Comparison of ENCODE assay signal across 30 cellular contexts in genomic region chr16:87984868-87985267, GRCh38. TPM values are rescaled to one million over a fixed set of nuclear protein-coding genes. Genes with fewer than 3 reads are reported as not detected.
DNase-seq lines count a peak whose midpoint lies in the region; ATAC-seq and TF ChIP-seq lines count a peak whose summit lies in the region.
"Had no signal": no experiment of that assay in that cellular context is flagged by ENCODE, and none has a peak within 500 bp of the region (broad histone marks: within the 10 kb centered on the region; RNA-seq: fewer than 3 reads in every experiment).

No MANE protein-coding gene starts in this region.

- H3K27me3 ChIP-seq in IMR-90 (ENCODE audit: control insufficient read depth, insufficient read depth, low read length), result no peaks in the 10 kb centered on the region
- no peaks in the 10 kb centered on the region for H3K27me3 ChIP-seq in smooth muscle cell (ENCODE audit: low read depth)
- H3K27me3 ChIP-seq: ascending aorta, esophagus squamous epithelium, heart right ventricle, thyroid gland had no signal

- H3K56ac ChIP-seq in IMR-90 (ENCODE audit: extremely low read depth, insufficient read depth, low read length), result no peak overlapping the region

- no peak overlapping the region for H4K5ac ChIP-seq in IMR-90 (ENCODE audit: low read depth, low read length)

- dilution Hi-C loops in IMR-90 (cut with HindIII; ENCODE audit: low sequenced_read_pairs, unreplicated experiment), result no loop called here

- peaks cover 7% of the 10 kb centered on the region for H3K9me1 ChIP-seq in IMR-90 (ENCODE audit: insufficient read depth, low read length)

- H3K4me3 Mint-ChIP-seq in chondrocyte (ENCODE audit: unreplicated experiment), result no peak overlapping the region
- H3K4me3 Mint-ChIP-seq: activated CD8-positive, alpha-beta memory T cell treated with anti-CD3 and anti-CD28 coated beads, Interleukin-2, amount 10 ng/mL, durations not matched to agents 7 days and 5 days; natural killer cell treated with Interleukin-12 subunit alpha and Interleukin-12 subunit beta and Interleukin-15 and Interleukin-18, amount 100 ng/mL, for 72 hours had no signal

- H3K18ac ChIP-seq in IMR-90 (ENCODE audit: low read depth, low read length), result no peak overlapping the region

- H2BK5ac ChIP-seq in IMR-90 (ENCODE audit: low read depth, low read length, poor library complexity, severe bottlenecking), result no peak overlapping the region

- 91% methylated on average over 11 of the region's 22 CpGs; no CpG with 5 or more reads in 1 of the 2 experiments for whole genome bisulfite sequencing in IMR-90 (ENCODE audit: extremely low coverage in 2 of 2, insufficient read length in 1 of 2), 2 experiments
- WGBS in smooth muscle cell (ENCODE audit: low lambda C conversion rate), result 97% methylated on average over 21 of the region's 22 CpGs

- H2BK20ac ChIP-seq in IMR-90 (ENCODE audit: low read depth, low read length), result no peak overlapping the region

- no peak for TF ChIP-seq RAD21 in IMR-90 (IDR thresholded peaks at IDR 0.05; ENCODE audit: low read length)

- no peaks in the 10 kb centered on the region for H3F3A ChIP-seq in smooth muscle cell (ENCODE audit: low read depth)

- H3K79me2 ChIP-seq in smooth muscle cell (ENCODE audit: low read depth), result no peaks in the 10 kb centered on the region

- H2AFZ ChIP-seq in IMR-90 (replicated peaks; ENCODE audit: low read length, poor library complexity) (no peak overlapping the region), smooth muscle cell (ENCODE audit: low read depth) (no peak overlapping the region)

- peak overlapping the region; percentile 11; the same call in 1 of the 2 replicates for H4K91ac ChIP-seq in IMR-90 (ENCODE audit: insufficient read depth, low read depth, low read length)

- peaks cover 11% of the 10 kb centered on the region for H3K36me3 Mint-ChIP-seq in chondrocyte (ENCODE audit: low read depth)

- H3K4me1 Mint-ChIP-seq in chondrocyte (ENCODE audit: low read depth), result peaks cover 15% of the 10 kb centered on the region

- POLR2A ChIA-PET in IMR-90 (lab: Charles Lee; ENCODE audit: unreplicated experiment), result no interaction called here

- peaks cover 17% of the 10 kb centered on the region for H3K4me1 ChIP-seq in IMR-90 (ENCODE audit: control insufficient read depth, insufficient read depth, low read length)
- H3K4me1 ChIP-seq in smooth muscle cell (ENCODE audit: low read depth), result no peaks in the 10 kb centered on the region
- H3K4me1 ChIP-seq: ascending aorta, thyroid gland had no signal

- H3K27ac ChIP-seq in IMR-90 (ENCODE audit: insufficient read depth, low read length), result no peak overlapping the region
- peak overlapping the region; percentile 80 for H3K27ac ChIP-seq in smooth muscle cell (ENCODE audit: low read depth)
- H3K27ac ChIP-seq: ascending aorta, esophagus squamous epithelium, heart right ventricle, thyroid gland had no signal

- H3K4me2 ChIP-seq in IMR-90 (ENCODE audit: low read depth, low read length), result no peak overlapping the region
- no peak overlapping the region for H3K4me2 ChIP-seq in smooth muscle cell
- H3K4me2 ChIP-seq: SK-N-SH had no signal

- TF ChIP-seq POLR2A in IMR-90 (IDR thresholded peaks at IDR 0.05; ENCODE audit: low read depth, low read length), result no peak

- H3K4ac ChIP-seq in IMR-90 (ENCODE audit: low read depth, low read length), result no peak overlapping the region

- no peak overlapping the region for H3K14ac ChIP-seq in IMR-90 (replicated peaks; ENCODE audit: low read depth, low read length)

- TF ChIP-seq CTCF in IMR-90 (conservative IDR thresholded peaks at IDR 0.05; ENCODE audit: low read depth, low read length), result no peak
- TF ChIP-seq CTCF in chondrocyte (IDR thresholded peaks at IDR 0.05), result no peak
- TF ChIP-seq CTCF in smooth muscle cell (IDR thresholded peaks at IDR 0.05; ENCODE audit: borderline replicate concordance, insufficient read depth, poor library complexity, severe bottlenecking), result no peak

- H4K20me1 ChIP-seq in IMR-90 (ENCODE audit: insufficient read depth, low read length) (no peaks in the 10 kb centered on the region), smooth muscle cell (ENCODE audit: low read depth) (peaks cover 5% of the 10 kb centered on the region)

- H3K9me3 ChIP-seq in IMR-90 (ENCODE audit: control insufficient read depth, insufficient read depth, low read length) (no peaks in the 10 kb centered on the region), smooth muscle cell (replicated peaks; ENCODE audit: low read depth) (no peaks in the 10 kb centered on the region)
- H3K9me3 ChIP-seq: ascending aorta, esophagus squamous epithelium, heart right ventricle, mucosa of descending colon, SK-N-SH, thyroid gland had no signal

- H3K23ac ChIP-seq in IMR-90 (ENCODE audit: low read depth, low read length), result no peak overlapping the region

- in situ Hi-C loops in IMR-90 (cut with MboI; ENCODE audit: low sequenced_read_pairs), result no loop called here

- peaks cover 3 to 33% of the 10 kb centered on the region in 2 experiments; a peak in 2 of 4 replicates for H3K79me1 ChIP-seq in IMR-90 (ENCODE audit: low read depth in 1 of 2, low read length in 2 of 2)

- BruUV-seq in IMR-90 (replicated peaks; lab: Mats Ljungman, UMichigan), result no TSS peak

- no peak overlapping the region for H3K27ac Mint-ChIP-seq in chondrocyte (ENCODE audit: unreplicated experiment)
- H3K27ac Mint-ChIP-seq: activated CD8-positive, alpha-beta memory T cell treated with anti-CD3 and anti-CD28 coated beads, Interleukin-2, amount 10 ng/mL, durations not matched to agents 7 days and 5 days had no signal

- H2BK120ac ChIP-seq in IMR-90 (ENCODE audit: low read depth, low read length), result 0 out of 2 replicates have a peak overlapping the region, but pooled peaks have one; percentile 6

- no peaks in the 10 kb centered on the region for H3K9me3 Mint-ChIP-seq in chondrocyte (ENCODE audit: low read depth)
- H3K9me3 Mint-ChIP-seq: natural killer cell treated with Interleukin-12 subunit alpha and Interleukin-12 subunit beta and Interleukin-15 and Interleukin-18, amount 100 ng/mL, for 72 hours had no signal

- H3K27me3 Mint-ChIP-seq in chondrocyte (ENCODE audit: low read depth), result no peaks in the 10 kb centered on the region
- H3K27me3 Mint-ChIP-seq: activated CD8-positive, alpha-beta memory T cell treated with anti-CD3 and anti-CD28 coated beads, Interleukin-2, amount 10 ng/mL, durations not matched to agents 7 days and 5 days; natural killer cell treated with Interleukin-12 subunit alpha and Interleukin-12 subunit beta and Interleukin-15 and Interleukin-18, amount 100 ng/mL, for 72 hours had no signal

- H3K9ac ChIP-seq in IMR-90 (ENCODE audit: low read depth, low read length) (no peak overlapping the region), smooth muscle cell (ENCODE audit: low read depth) (no peak overlapping the region)
- H3K9ac ChIP-seq: SK-N-SH had no signal

- H2AK5ac ChIP-seq in IMR-90 (ENCODE audit: low read depth, low read length), result peak overlapping the region; percentile 60

- no peak overlapping the region for H2BK15ac ChIP-seq in IMR-90 (ENCODE audit: low read depth, low read length)

- ATAC-seq in IMR-90 (ENCODE audit: low read depth) (no peak), GM21529 (IDR thresholded peaks at IDR 0.05; ENCODE audit: unreplicated experiment) (no peak), sciatic nerve (no peak)
- ATAC-seq: activated CD8-positive, alpha-beta memory T cell treated with anti-CD3 and anti-CD28 coated beads, Interleukin-2, amount 10 ng/mL, durations not matched to agents 7 days and 5 days; heart right ventricle; mucosa of descending colon; natural killer cell treated with Interleukin-12 subunit alpha and Interleukin-12 subunit beta and Interleukin-15 and Interleukin-18, amount 100 ng/mL, for 72 hours had no signal

- H3K4me3 ChIP-seq in IMR-90 (ENCODE audit: insufficient read depth, low read depth, low read length) (no peak overlapping the region), smooth muscle cell (no peak overlapping the region)
- H3K4me3 ChIP-seq: ascending aorta, esophagus squamous epithelium, heart right ventricle, lung, mucosa of descending colon, thyroid gland had no signal

- H3K36me3 ChIP-seq in IMR-90 (ENCODE audit: control insufficient read depth, insufficient read depth, low read length) (peaks cover 6% of the 10 kb centered on the region), smooth muscle cell (ENCODE audit: low read depth) (no peaks in the 10 kb centered on the region)

- peak; percentile 47 for DNase-seq in activated CD8-positive, alpha-beta memory T cell treated with anti-CD3 and anti-CD28 coated beads, Interleukin-2, amount 50 U/mL, for 48 hours
- DNase-seq in activated CD8-positive, alpha-beta memory T cell treated with anti-CD3 and anti-CD28 coated beads for 24 hours, result no peak
- DNase-seq in IMR-90, result no peak
- DNase-seq in chondrocyte (ENCODE audit: low spot score), result peak; percentile 78
- no peak for DNase-seq in smooth muscle cell (lab: John Stamatoyannopoulos, UW; ENCODE audit: unreplicated experiment)
- no peak for DNase-seq in DMS79 (lab: John Stamatoyannopoulos, UW)
- DNase-seq in sciatic nerve (ENCODE audit: low spot score), result no peak
- DNase-seq: activated CD8-positive, alpha-beta memory T cell treated with anti-CD3 and anti-CD28 coated beads, Interleukin-2, amount 10 ng/mL, durations not matched to agents 7 days and 5 days; activated gamma-delta T cell treated with Interleukin-2 at 50 U/mL for 16 hours; AML-193; caudate nucleus; dermis blood vessel endothelial cell; DMS153; esophagus squamous epithelium; foreskin melanocyte; heart right ventricle; mucosa of descending colon; NCI-H510A; SK-N-SH; stimulated activated CD4-positive, alpha-beta T cell treated with anti-CD3 and anti-CD28 coated beads, Interleukin-12 subunit alpha, Interleukin-12 subunit beta, amount 100 ng/mL, for 4 hours; stimulated activated CD4-positive, alpha-beta T cell treated with anti-CD3 and anti-CD28 coated beads, Interleukin-4, amount 100 ng/mL, for 24 hours; stimulated activated naive CD4-positive, alpha-beta T cell treated with Interleukin-2 at 50 U/mL for 16 hours; T-helper 2 cell; thyroid gland had no signal

- intact Hi-C loops in IMR-90 (cut with micrococcal nuclease) (no loop called here), sciatic nerve (cut with DNase I) (no loop called here)

- CTCF ChIA-PET in IMR-90 (lab: Yijun Ruan, JAX), result no interaction called here

- no peak overlapping the region for H4K8ac ChIP-seq in IMR-90 (ENCODE audit: low read depth in 2 of 2, low read length in 2 of 2)

- peak overlapping the region; percentile 37 for H2AK9ac ChIP-seq in IMR-90 (replicated peaks; ENCODE audit: low read depth, low read length, poor library complexity)

RNA-seq across cellular contexts. Expression of gene BANP, which starts 33.6 kb away (rescaled TPM):
- 16.9 and 17.4 TPM in 2 replicates for total RNA-seq in IMR-90 (2012; rRNA removed)
- 17.9 and 21.1 TPM in 2 replicates for polyA plus RNA-seq in IMR-90 (2012; rRNA removed)
- 12.4 and 21.0 TPM in 2 replicates for polyA plus RNA-seq in IMR-90 (2012; cell fraction: cytosol; rRNA removed)
- 38.6 and 57.0 TPM in 2 replicates for polyA plus RNA-seq in IMR-90 (2012; cell fraction: nucleus; rRNA removed; ENCODE audit: low replicate concordance)
- total RNA-seq in chondrocyte, result 15.0 to 19.3 TPM (median 16.7 TPM) in 3 replicates
- total RNA-seq in smooth muscle cell, result 19.5 and 19.9 TPM in 2 replicates
- polyA plus RNA-seq in smooth muscle cell, result 11.5 and 19.5 TPM in 2 replicates
- total RNA-seq in sciatic nerve, result 32.3 TPM

RNA-seq across cellular contexts. Expression of gene CA5A, which starts 48.5 kb away (rescaled TPM):
- not detected in 2 replicates for total RNA-seq in IMR-90 (2012; rRNA removed)
- polyA plus RNA-seq in IMR-90 (2012; rRNA removed), result not detected in 2 replicates
- polyA plus RNA-seq in IMR-90 (2012; cell fraction: cytosol; rRNA removed), result not detected in 2 replicates
- polyA plus RNA-seq in IMR-90 (2012; cell fraction: nucleus; rRNA removed; ENCODE audit: low replicate concordance), result not detected in 2 replicates
- total RNA-seq in chondrocyte, result not detected in 3 replicates
- not detected in 2 replicates for total RNA-seq in smooth muscle cell
- not detected in 2 replicates for polyA plus RNA-seq in smooth muscle cell
- total RNA-seq in sciatic nerve, result not detected
- total RNA-seq: activated CD8-positive, alpha-beta memory T cell treated with anti-CD3 and anti-CD28 coated beads, Interleukin-2, amount 10 ng/mL, durations not matched to agents 7 days and 5 days; ascending aorta; dermis blood vessel endothelial cell; esophagus squamous epithelium; H1; natural killer cell treated with Interleukin-12 subunit alpha and Interleukin-12 subunit beta and Interleukin-15 and Interleukin-18, amount 100 ng/mL, for 72 hours; osteocyte; thyroid gland had no signal
- polyA plus RNA-seq: H1, SK-N-SH had no signal

Comparison
In these comparisons a context has a peak if more than half of its experiments do, and no peak if none do; other contexts are left out.
1. DNase-seq: peak in activated CD8-positive, alpha-beta memory T cell treated with anti-CD3 and anti-CD28 coated beads, Interleukin-2, amount 50 U/mL, for 48 hours (single experiment) and chondrocyte (single experiment); none in activated CD8-positive, alpha-beta memory T cell treated with anti-CD3 and anti-CD28 coated beads for 24 hours (single experiment), IMR-90 (single experiment), smooth muscle cell (single experiment), DMS79 (single experiment) and sciatic nerve (single experiment).